Comparison of ENCODE assay signal across 9 cellular contexts in genomic region chr5:115815006-115815692, GRCh38. TPM values are rescaled to one million over a fixed set of nuclear protein-coding genes. Genes with fewer than 3 reads are reported as not detected.
DNase-seq lines count a peak whose midpoint lies in the region; ATAC-seq, FAIRE-seq and TF ChIP-seq lines count a peak whose summit lies in the region.
"Had no signal": no experiment of that assay in that cellular context is flagged by ENCODE, and none has a peak within 500 bp of the region (broad histone marks: within the 10 kb centered on the region; RNA-seq: fewer than 3 reads in every experiment).

No MANE protein-coding gene starts in this region.

- H3K4me1 ChIP-seq in adipocyte (ENCODE audit: control insufficient read depth, insufficient read depth, low read length) (peaks cover 20% of the 10 kb centered on the region), HepG2 (ENCODE audit: insufficient read depth, low read length) (peaks cover 44% of the 10 kb centered on the region), stomach smooth muscle (ENCODE audit: control insufficient read depth, insufficient read depth, low read length) (peaks cover 8% of the 10 kb centered on the region)

- peak overlapping the region; percentile 88 for H3K4me2 ChIP-seq in HepG2 (ENCODE audit: low read depth, low read length)

- peak overlapping the region; percentile 84 for H3K9ac ChIP-seq in adipocyte (ENCODE audit: low read length)
- H3K9ac ChIP-seq in HepG2 (ENCODE audit: insufficient read depth, low read depth, low read length) = peak overlapping the region; percentile 69; the same call in 1 of the 2 replicates
- peak overlapping the region in 1 of 2 donors; percentile 35 for H3K9ac ChIP-seq in stomach smooth muscle (ENCODE audit: low read length in 2 of 2)

- TF ChIP-seq POLR2A in HepG2 (IDR thresholded peaks at IDR 0.05; ENCODE audit: insufficient read depth in 1 of 2, low read depth in 2 of 2, low read length in 2 of 2) = no peak

- H3K4me3 ChIP-seq in adipocyte (ENCODE audit: low read length) (peak overlapping the region; percentile 96), HepG2 (replicated peaks in 1 of 3; ENCODE audit: insufficient read depth in 1 of 3, low read depth in 2 of 3, low read length in 3 of 3) (peak overlapping the region; percentile 53 to 79 (median 58)), stomach smooth muscle (ENCODE audit: low read length in 2 of 2) (peak overlapping the region; percentile 80 to 86)

- in situ Hi-C loops in HepG2 (cut with HindIII; ENCODE audit: extremely low pct_ligation_motif_present, low pct_unique_long_range_greater_than_20kb) = no loop called here

- no peak overlapping the region for H2AFZ ChIP-seq in HepG2 (ENCODE audit: low read length)

- TF ChIP-seq CTCF in HepG2 (CRISPR knock-in tag; IDR thresholded peaks at IDR 0.05) (no peak), GM10248 (IDR thresholded peaks at IDR 0.05; ENCODE audit: control extremely low read depth, extremely low read depth, low read depth, missing control alignments) (no peak)

- H3K36me3 ChIP-seq in adipocyte (ENCODE audit: control insufficient read depth, insufficient read depth, low read length, severe bottlenecking) = peaks cover 20% of the 10 kb centered on the region
- H3K36me3 ChIP-seq in HepG2 (replicated peaks in 1 of 2; ENCODE audit: control insufficient read depth in 1 of 2, insufficient read depth in 2 of 2, low read length in 2 of 2) = no peaks in the 10 kb centered on the region
- H3K36me3 ChIP-seq in stomach smooth muscle (ENCODE audit: control insufficient read depth in 2 of 2, insufficient read depth in 2 of 2, low read length in 2 of 2) = no peaks in the 10 kb centered on the region

- H3K27me3 ChIP-seq in adipocyte (replicated peaks; ENCODE audit: control insufficient read depth, insufficient read depth, low read length) (peaks cover 9% of the 10 kb centered on the region), HepG2 (ENCODE audit: control insufficient read depth in 1 of 2, insufficient read depth in 2 of 2, low read length in 2 of 2) (peaks cover 10 to 40% of the 10 kb centered on the region in 2 experiments), stomach smooth muscle (ENCODE audit: control insufficient read depth in 1 of 2, insufficient read depth in 2 of 2, low read length in 2 of 2) (peaks cover 10 to 31% of the 10 kb centered on the region in 2 donors)

- no peak for FAIRE-seq in HepG2 (lab: Jason Lieb, UNC)
- FAIRE-seq: islet of Langerhans had no signal

- no TSS peak for BruUV-seq in HepG2 (replicated peaks; lab: Mats Ljungman, UMichigan)

- WGBS in HepG2 (ENCODE audit: low lambda C conversion rate) = 4% methylated on average over 21 of the region's 21 CpGs

- no peak overlapping the region for H3K27ac ChIP-seq in HepG2 (ENCODE audit: extremely low read length, insufficient read depth, low read length)
- H3K27ac ChIP-seq in stomach smooth muscle (ENCODE audit: low read length) = no peak overlapping the region

- peak; percentile 28 for ATAC-seq in HepG2

- peak; percentile 13 for DNase-seq in activated CD4-positive, alpha-beta T cell treated with anti-CD3 and anti-CD28 coated beads for 48 hours
- DNase-seq in activated CD4-positive, alpha-beta T cell treated with anti-CD3 and anti-CD28 coated beads for 4 hours = no peak
- no peak for DNase-seq in adipocyte (ENCODE audit: low read depth)
- DNase-seq in HepG2 (ENCODE audit: low spot score) = no peak
- no peak for DNase-seq in NCI-H1436 treated with DMSO at 0.1 percent for 48 hours (lab: John Stamatoyannopoulos, UW)
- DNase-seq in NCI-H2171 (lab: John Stamatoyannopoulos, UW) = no peak
- DNase-seq in GM10248 (ENCODE audit: extremely low spot score) = no peak

- POLR2A ChIA-PET in HepG2 (lab: Yijun Ruan, JAX) (no interaction called here), GM10248 (lab: Yijun Ruan, JAX) (no interaction called here)

- intact Hi-C loops in HepG2 (cut with micrococcal nuclease; ENCODE audit: unreplicated experiment) = no loop called here

- no peaks in the 10 kb centered on the region for H3K9me3 ChIP-seq in adipocyte (ENCODE audit: control insufficient read depth, low read length)
- H3K9me3 ChIP-seq in HepG2 (ENCODE audit: low read length) = no peaks in the 10 kb centered on the region
- no peaks in the 10 kb centered on the region for H3K9me3 ChIP-seq in stomach smooth muscle (ENCODE audit: control insufficient read depth in 2 of 2, low read length in 2 of 2)

- H3K79me2 ChIP-seq in HepG2 (ENCODE audit: insufficient read depth, low read length) = no peaks in the 10 kb centered on the region

- TF ChIP-seq EP300 in HepG2 (IDR thresholded peaks at IDR 0.05; ENCODE audit: low read depth in 2 of 2, low read length in 2 of 2) = no peak
- TF ChIP-seq EP300 in HepG2 (CRISPR knock-in tag; IDR thresholded peaks at IDR 0.05; ENCODE audit: borderline replicate concordance) = no peak

- CTCF ChIA-PET in HepG2 (lab: Yijun Ruan, JAX; ENCODE audit: low intra/inter-chr PET ratio, low total read pairs) (no interaction called here), GM10248 (lab: Yijun Ruan, JAX) (interaction anchor here (1.2 to 1.8 kb wide), 2 partner anchors 15 to 16 kb away, joined by 5 to 6 read pairs; no protein-coding TSS in a partner anchor)

- no peak for TF ChIP-seq RAD21 in HepG2 (CRISPR knock-in tag; IDR thresholded peaks at IDR 0.05)

- H4K20me1 ChIP-seq in HepG2 (ENCODE audit: insufficient read depth, low read length) = no peaks in the 10 kb centered on the region

RNA-seq across cellular contexts. Expression of gene CDO1, which starts 1.3 kb away (rescaled TPM):
- total RNA-seq in HepG2 (2016; rRNA removed; fragmentation: Illumina TruSeq; extraction: Trizol) = 4.4 and 5.3 TPM in 2 replicates
- 1.1 and 1.3 TPM in 2 replicates for total RNA-seq in HepG2 (2016; cell fraction: cytosol; rRNA removed; fragmentation: Illumina TruSeq; extraction: Trizol; ENCODE audit: low read depth)
- total RNA-seq in HepG2 (2016; cell fraction: insoluble cytoplasmic fraction; rRNA removed; fragmentation: Illumina TruSeq; extraction: Trizol) = 4.2 and 5.4 TPM in 2 replicates
- 1.9 and 2.0 TPM in 2 replicates for total RNA-seq in HepG2 (2016; cell fraction: membrane; rRNA removed; fragmentation: Illumina TruSeq; extraction: Trizol)
- 1.9 and 2.3 TPM in 2 replicates for total RNA-seq in HepG2 (2016; cell fraction: nucleus; rRNA removed; fragmentation: Illumina TruSeq; extraction: Trizol)
- polyA plus RNA-seq in HepG2 (2011; rRNA removed) = 3.2 and 5.2 TPM in 2 replicates
- polyA plus RNA-seq in HepG2 (2011; cell fraction: cytosol; rRNA removed) = 3.4 and 3.6 TPM in 2 replicates
- polyA plus RNA-seq in HepG2 (2011; cell fraction: nucleus; rRNA removed) = 6.3 and 8.9 TPM in 2 replicates
- polyA plus RNA-seq in HepG2 (2012) = 3.0 and 4.8 TPM in 2 replicates
- 0.44 and 0.78 TPM in 2 replicates for polyA plus RNA-seq in HepG2 (2016; cell fraction: cytosol; fragmentation: Illumina TruSeq; extraction: Trizol; ENCODE audit: low read depth)
- 4.7 and 5.5 TPM in 2 replicates for polyA plus RNA-seq in HepG2 (2016; cell fraction: insoluble cytoplasmic fraction; fragmentation: Illumina TruSeq; extraction: Trizol; ENCODE audit: low read depth)
- polyA plus RNA-seq in HepG2 (2016; cell fraction: membrane; fragmentation: Illumina TruSeq; extraction: Trizol; ENCODE audit: low read depth) = 1.2 and 1.8 TPM in 2 replicates
- 2.7 and 4.5 TPM in 2 replicates for polyA plus RNA-seq in HepG2 (2016; cell fraction: nucleus; fragmentation: Illumina TruSeq; extraction: Trizol; ENCODE audit: insufficient read depth, low read depth)
- 10.1 TPM in 1 of 2 replicates, not detected in the other for polyA minus RNA-seq in HepG2 (2011; rRNA and poly(A)+ RNA removed; ENCODE audit: low replicate concordance)
- 3.1 and 6.1 TPM in 2 replicates for polyA minus RNA-seq in HepG2 (2011; cell fraction: cytosol; rRNA and poly(A)+ RNA removed)
- 5.4 and 9.6 TPM in 2 replicates for polyA minus RNA-seq in HepG2 (2011; cell fraction: nucleus; rRNA and poly(A)+ RNA removed)

RNA-seq across cellular contexts. Expression of gene ATG12, which starts 26.2 kb away (rescaled TPM):
- 45.1 and 46.4 TPM in 2 replicates for total RNA-seq in HepG2 (2016; rRNA removed; fragmentation: Illumina TruSeq; extraction: Trizol)
- 9.0 and 9.2 TPM in 2 replicates for total RNA-seq in HepG2 (2016; cell fraction: cytosol; rRNA removed; fragmentation: Illumina TruSeq; extraction: Trizol; ENCODE audit: low read depth)
- 45.8 and 56.5 TPM in 2 replicates for total RNA-seq in HepG2 (2016; cell fraction: insoluble cytoplasmic fraction; rRNA removed; fragmentation: Illumina TruSeq; extraction: Trizol)
- 19.9 and 23.9 TPM in 2 replicates for total RNA-seq in HepG2 (2016; cell fraction: membrane; rRNA removed; fragmentation: Illumina TruSeq; extraction: Trizol)
- 50.0 and 53.8 TPM in 2 replicates for total RNA-seq in HepG2 (2016; cell fraction: nucleus; rRNA removed; fragmentation: Illumina TruSeq; extraction: Trizol)
- polyA plus RNA-seq in HepG2 (2011; rRNA removed) = 46.5 and 58.1 TPM in 2 replicates
- 17.7 and 25.4 TPM in 2 replicates for polyA plus RNA-seq in HepG2 (2011; cell fraction: cytosol; rRNA removed)
- 29.3 and 43.5 TPM in 2 replicates for polyA plus RNA-seq in HepG2 (2011; cell fraction: nucleus; rRNA removed)
- 45.7 and 46.0 TPM in 2 replicates for polyA plus RNA-seq in HepG2 (2012)
- polyA plus RNA-seq in HepG2 (2016; cell fraction: cytosol; fragmentation: Illumina TruSeq; extraction: Trizol; ENCODE audit: low read depth) = 10.3 and 10.8 TPM in 2 replicates
- polyA plus RNA-seq in HepG2 (2016; cell fraction: insoluble cytoplasmic fraction; fragmentation: Illumina TruSeq; extraction: Trizol; ENCODE audit: low read depth) = 51.5 and 54.3 TPM in 2 replicates
- polyA plus RNA-seq in HepG2 (2016; cell fraction: membrane; fragmentation: Illumina TruSeq; extraction: Trizol; ENCODE audit: low read depth) = 17.9 and 19.4 TPM in 2 replicates
- polyA plus RNA-seq in HepG2 (2016; cell fraction: nucleus; fragmentation: Illumina TruSeq; extraction: Trizol; ENCODE audit: insufficient read depth, low read depth) = 50.9 and 51.2 TPM in 2 replicates
- 17.9 and 33.0 TPM in 2 replicates for polyA minus RNA-seq in HepG2 (2011; rRNA and poly(A)+ RNA removed; ENCODE audit: low replicate concordance)
- 17.3 and 18.1 TPM in 2 replicates for polyA minus RNA-seq in HepG2 (2011; cell fraction: cytosol; rRNA and poly(A)+ RNA removed)
- polyA minus RNA-seq in HepG2 (2011; cell fraction: nucleus; rRNA and poly(A)+ RNA removed) = 153 and 155 TPM in 2 replicates

RNA-seq across cellular contexts. Expression of gene AP3S1, which starts 26.6 kb away (rescaled TPM):
- 85.9 and 88.8 TPM in 2 replicates for total RNA-seq in HepG2 (2016; rRNA removed; fragmentation: Illumina TruSeq; extraction: Trizol)
- total RNA-seq in HepG2 (2016; cell fraction: cytosol; rRNA removed; fragmentation: Illumina TruSeq; extraction: Trizol; ENCODE audit: low read depth) = 243 and 253 TPM in 2 replicates
- 77.4 and 86.8 TPM in 2 replicates for total RNA-seq in HepG2 (2016; cell fraction: insoluble cytoplasmic fraction; rRNA removed; fragmentation: Illumina TruSeq; extraction: Trizol)
- total RNA-seq in HepG2 (2016; cell fraction: membrane; rRNA removed; fragmentation: Illumina TruSeq; extraction: Trizol) = 236 and 253 TPM in 2 replicates
- total RNA-seq in HepG2 (2016; cell fraction: nucleus; rRNA removed; fragmentation: Illumina TruSeq; extraction: Trizol) = 40.7 and 54.3 TPM in 2 replicates
- 28.5 and 50.5 TPM in 2 replicates for polyA plus RNA-seq in HepG2 (2011; rRNA removed)
- 18.5 and 27.6 TPM in 2 replicates for polyA plus RNA-seq in HepG2 (2011; cell fraction: cytosol; rRNA removed)
- polyA plus RNA-seq in HepG2 (2011; cell fraction: nucleus; rRNA removed) = 5.6 and 9.3 TPM in 2 replicates
- polyA plus RNA-seq in HepG2 (2012) = 78.2 and 104 TPM in 2 replicates
- 547 and 588 TPM in 2 replicates for polyA plus RNA-seq in HepG2 (2016; cell fraction: cytosol; fragmentation: Illumina TruSeq; extraction: Trizol; ENCODE audit: low read depth)
- polyA plus RNA-seq in HepG2 (2016; cell fraction: insoluble cytoplasmic fraction; fragmentation: Illumina TruSeq; extraction: Trizol; ENCODE audit: low read depth) = 158 and 163 TPM in 2 replicates
- polyA plus RNA-seq in HepG2 (2016; cell fraction: membrane; fragmentation: Illumina TruSeq; extraction: Trizol; ENCODE audit: low read depth) = 408 and 423 TPM in 2 replicates
- polyA plus RNA-seq in HepG2 (2016; cell fraction: nucleus; fragmentation: Illumina TruSeq; extraction: Trizol; ENCODE audit: insufficient read depth, low read depth) = 74.1 and 89.2 TPM in 2 replicates
- 2.1 and 7.3 TPM in 2 replicates for polyA minus RNA-seq in HepG2 (2011; rRNA and poly(A)+ RNA removed; ENCODE audit: low replicate concordance)
- polyA minus RNA-seq in HepG2 (2011; cell fraction: cytosol; rRNA and poly(A)+ RNA removed) = 22.5 and 27.5 TPM in 2 replicates
- polyA minus RNA-seq in HepG2 (2011; cell fraction: nucleus; rRNA and poly(A)+ RNA removed) = 39.5 and 46.4 TPM in 2 replicates
